8 cellular contexts compared by ENCODE assay signal in genomic region chr5:34007675-34008600, GRCh38. TPM values are rescaled to one million over a fixed set of nuclear protein-coding genes. Genes with fewer than 3 reads are reported as not detected.
A peak's percentile ranks its signal among the peaks of the same experiment; 100 is the strongest.
DNase-seq lines count a peak whose midpoint lies in the region; ATAC-seq and TF ChIP-seq lines count a peak whose summit lies in the region.

AMACR (minus strand) TSS chr5:34008050; CDS start chr5:34008019, 31 bp downstream.

- no peak for TF ChIP-seq CTCF in right lobe of liver (IDR thresholded peaks at IDR 0.05)

- H3K27me3 ChIP-seq in right lobe of liver, result no peaks in the 10 kb centered on the region

- peaks cover 0 to 58% (median 20%) of the 10 kb centered on the region in 4 donors for H3K4me1 ChIP-seq in right lobe of liver

- WGBS in right lobe of liver (ENCODE audit: insufficient coverage, low coverage, low lambda C conversion rate, missing lambda C conversion rate), result 0% methylated on average over 22 of the region's 74 CpGs

- H3K27ac ChIP-seq in right lobe of liver, result peak within 1 kb of the TSS; percentile 82 to 98 (median 90)

- H3K9me3 ChIP-seq in right lobe of liver, result no peaks in the 10 kb centered on the region

- ATAC-seq in GM19395 (IDR thresholded peaks at IDR 0.05; ENCODE audit: unreplicated experiment) (peak; percentile 95), HG03558 (IDR thresholded peaks at IDR 0.05; ENCODE audit: extremely low read depth, unreplicated experiment) (peak; percentile 88), right lobe of liver (peak; percentile 84 to 96 (median 89))

- peak within 1 kb of the TSS; percentile 64 to 82 (median 81) for H3K4me3 ChIP-seq in right lobe of liver

- peak; percentile 99 for TF ChIP-seq POLR2A in right lobe of liver (IDR thresholded peaks at IDR 0.05)

- H3K36me3 ChIP-seq in right lobe of liver, result peaks cover 0 to 18% (median 10%) of the 10 kb centered on the region in 4 donors

- intact Hi-C loops in right lobe of liver (cut with DNase I), result no loop called here

- DNase-seq in CD1c-positive myeloid dendritic cell (ENCODE audit: extremely low spot score), result peak; percentile 95
- peak; percentile 100 for DNase-seq in NCI-H748 (lab: John Stamatoyannopoulos, UW; ENCODE audit: unreplicated experiment)
- DNase-seq in activated CD4-positive, alpha-beta T cell treated with anti-CD3 and anti-CD28 coated beads, Interleukin-2, amount 50 U/mL, for 4 hours, result peak; percentile 72 to 78
- DNase-seq in dermis blood vessel endothelial cell, result peak; percentile 93
- DNase-seq in right lobe of liver, result peak; percentile 94 to 96 (median 94)
- peak; percentile 85 for DNase-seq in stimulated activated CD4-positive, alpha-beta T cell treated with anti-CD3 and anti-CD28 coated beads, Interleukin-4, amount 100 ng/mL, for 24 hours

RNA-seq across cellular contexts. Expression of gene AMACR, which starts in this region (rescaled TPM):
- total RNA-seq in dermis blood vessel endothelial cell (18.9 and 21.7 TPM in 2 replicates), right lobe of liver (10 to 100 TPM; 28.7 to 62.4 (median 41.9) TPM)

Comparison
In these comparisons a context has a peak if more than half of its experiments do, and no peak if none do; other contexts are left out.
1. Peak in every context shown above with its lines: DNase-seq, ATAC-seq, H3K4me3 ChIP-seq and H3K27ac ChIP-seq.